8 cellular contexts compared by ENCODE assay signal in genomic region chr2:197804049-197804757, GRCh38. TPM values are rescaled to one million over a fixed set of nuclear protein-coding genes. Genes with fewer than 3 reads are reported as not detected.
DNase-seq lines count a peak whose midpoint lies in the region; ATAC-seq and TF ChIP-seq lines count a peak whose summit lies in the region.

Gene PLCL1, plus strand, starts transcription at chr2:197804593.

- peaks cover 34% of the 10 kb centered on the region for H3K4me1 ChIP-seq in KMS-11 (ENCODE audit: low read depth, poor library complexity, severe bottlenecking)
- H3K4me1 ChIP-seq in fibroblast of lung (ENCODE audit: control insufficient read depth, extremely low read depth, insufficient read depth, low read length): no peaks in the 10 kb centered on the region
- peaks cover 10 to 29% of the 10 kb centered on the region in 2 donors for H3K4me1 ChIP-seq in naive thymus-derived CD4-positive, alpha-beta T cell (ENCODE audit: control insufficient read depth in 2 of 2, insufficient read depth in 2 of 2, low read length in 2 of 2)

- CTCF ChIA-PET in naive thymus-derived CD4-positive, alpha-beta T cell (lab: Charles Lee): interaction anchor here (0.7 to 2.9 kb wide), 10 partner anchors 9 to 492 kb away, joined by 3 to 14 read pairs (median 6); no protein-coding TSS in a partner anchor

- POLR2A ChIA-PET in naive thymus-derived CD4-positive, alpha-beta T cell (lab: Charles Lee): interaction anchor here (1.0 to 3.5 kb wide), 6 partner anchors 9 to 492 kb away, joined by 3 to 10 read pairs (median 4); no protein-coding TSS in a partner anchor

- H3K27me3 ChIP-seq in KMS-11 (ENCODE audit: insufficient read depth, low read depth) (no peaks in the 10 kb centered on the region), fibroblast of lung (ENCODE audit: control insufficient read depth, insufficient read depth, low read length) (no peaks in the 10 kb centered on the region)
- peaks cover 0 to 6% of the 10 kb centered on the region in 2 donors for H3K27me3 ChIP-seq in naive thymus-derived CD4-positive, alpha-beta T cell (ENCODE audit: control insufficient read depth in 2 of 2, insufficient read depth in 2 of 2, low read length in 2 of 2)

- DNase-seq in DMS153 treated with DMSO at 0.1 percent for 48 hours (lab: John Stamatoyannopoulos, UW; ENCODE audit: unreplicated experiment) (peak; percentile 76), RPMI8226 (peak; percentile 96), fibroblast of lung (ENCODE audit: low read depth in 2 of 2) (peak; percentile 91 to 92)
- DNase-seq in activated T-helper 2 cell treated with anti-CD3 and anti-CD28 coated beads, Interferon-gamma antibody, Interleukin-2, Interleukin-4, amounts not matched to agents 10 μg/mL and 5 μg/mL and 100 μg/mL, durations not matched to agents 14 hours and 24 hours and 36 hours (ENCODE audit: low spot score): peak; percentile 90
- peak; percentile 73 to 94 (median 91) for DNase-seq in naive thymus-derived CD4-positive, alpha-beta T cell
- peak; percentile 72 to 90 for DNase-seq in stimulated activated effector memory CD8-positive, alpha-beta T cell treated with anti-CD3 and anti-CD28 coated beads, Interleukin-12 subunit alpha, Interleukin-12 subunit beta, amount 100 ng/mL, for 72 hours (ENCODE audit: low spot score in 2 of 2)

- ATAC-seq in GM21786 (IDR thresholded peaks at IDR 0.05; ENCODE audit: unreplicated experiment): peak; percentile 99
- ATAC-seq in naive thymus-derived CD4-positive, alpha-beta T cell: peak; percentile 98
- peak; percentile 99 for ATAC-seq in stimulated activated effector memory CD8-positive, alpha-beta T cell treated with anti-CD3 and anti-CD28 coated beads, Interleukin-12 subunit alpha, Interleukin-12 subunit beta, amount 100 ng/mL, for 72 hours

- H3K36me3 ChIP-seq in KMS-11 (ENCODE audit: insufficient read depth) (no peaks in the 10 kb centered on the region), fibroblast of lung (ENCODE audit: control insufficient read depth, insufficient read depth, low read length) (no peaks in the 10 kb centered on the region)
- H3K36me3 ChIP-seq in naive thymus-derived CD4-positive, alpha-beta T cell (ENCODE audit: control insufficient read depth in 2 of 3, insufficient read depth in 3 of 3, low read length in 3 of 3): peaks cover 0 to 4% (median 0%) of the 10 kb centered on the region in 3 experiments

- H2AFZ ChIP-seq in KMS-11 (ENCODE audit: low read depth) (peak within 1 kb of the TSS; percentile 96), fibroblast of lung (ENCODE audit: low read length) (peak within 1 kb of the TSS; percentile 73)

- H3K27me3 Mint-ChIP-seq in activated T-helper 2 cell treated with anti-CD3 and anti-CD28 coated beads, Interferon-gamma antibody, Interleukin-2, Interleukin-4, amounts not matched to agents 10 μg/mL and 5 μg/mL and 100 μg/mL, durations not matched to agents 14 hours and 24 hours and 36 hours (ENCODE audit: low read depth): peaks cover 26% of the 10 kb centered on the region
- H3K27me3 Mint-ChIP-seq in naive thymus-derived CD4-positive, alpha-beta T cell: peaks cover 0 to 49% (median 0%) of the 10 kb centered on the region in 5 donors

- intact Hi-C loops in activated T-helper 2 cell treated with anti-CD3 and anti-CD28 coated beads, Interferon-gamma antibody, Interleukin-2, Interleukin-4, amounts not matched to agents 10 μg/mL and 5 μg/mL and 100 μg/mL, durations not matched to agents 14 hours and 24 hours and 36 hours (cut with micrococcal nuclease): loop anchor here (1.0 to 5.0 kb wide), 4 partner anchors 34 to 203 kb away; no protein-coding TSS in a partner anchor
- intact Hi-C loops in naive thymus-derived CD4-positive, alpha-beta T cell (cut with micrococcal nuclease): loop anchor here (1.0 to 10.0 kb wide), 13 partner anchors 9 to 1668 kb away; partner anchors contain the start of genes CCDC150 (in 2 of the 2), MARS2 (in 2 of the 2) and COQ10B (in 1 of the 2)

- no peaks in the 10 kb centered on the region for H3K79me2 ChIP-seq in KMS-11 (ENCODE audit: insufficient read depth, low read depth)
- no peaks in the 10 kb centered on the region for H3K79me2 ChIP-seq in fibroblast of lung (ENCODE audit: control insufficient read depth, insufficient read depth, low read length)

- H3K4me3 ChIP-seq in KMS-11 (IDR thresholded peaks at IDR 0.05; ENCODE audit: insufficient read depth, low read depth, low read length) (no peak within 1 kb of the TSS), fibroblast of lung (replicated peaks in 1 of 4; ENCODE audit: control extremely low read depth in 1 of 4, insufficient read depth in 1 of 4, low read depth in 3 of 4, low read length in 4 of 4) (peak within 1 kb of the TSS; percentile 58 to 76 (median 68))
- H3K4me3 ChIP-seq in naive thymus-derived CD4-positive, alpha-beta T cell (ENCODE audit: low read length): peak within 1 kb of the TSS; percentile 67

- H3K9ac ChIP-seq in KMS-11 (peak within 1 kb of the TSS; percentile 38; the same call in 1 of the 2 replicates), fibroblast of lung (ENCODE audit: insufficient read depth, low read length) (peak within 1 kb of the TSS; percentile 28)

- H3K27ac Mint-ChIP-seq in activated T-helper 2 cell treated with anti-CD3 and anti-CD28 coated beads, Interferon-gamma antibody, Interleukin-2, Interleukin-4, amounts not matched to agents 10 μg/mL and 5 μg/mL and 100 μg/mL, durations not matched to agents 14 hours and 24 hours and 36 hours: peak within 1 kb of the TSS; percentile 50
- H3K27ac Mint-ChIP-seq in naive thymus-derived CD4-positive, alpha-beta T cell: peak within 1 kb of the TSS; percentile 58 to 96 (median 92)
- peak within 1 kb of the TSS; percentile 56 for H3K27ac Mint-ChIP-seq in stimulated activated effector memory CD8-positive, alpha-beta T cell treated with anti-CD3 and anti-CD28 coated beads, Interleukin-12 subunit alpha, Interleukin-12 subunit beta, amount 100 ng/mL, for 72 hours

- H3K36me3 Mint-ChIP-seq in activated T-helper 2 cell treated with anti-CD3 and anti-CD28 coated beads, Interferon-gamma antibody, Interleukin-2, Interleukin-4, amounts not matched to agents 10 μg/mL and 5 μg/mL and 100 μg/mL, durations not matched to agents 14 hours and 24 hours and 36 hours (ENCODE audit: low read depth): no peaks in the 10 kb centered on the region
- H3K36me3 Mint-ChIP-seq in naive thymus-derived CD4-positive, alpha-beta T cell: no peaks in the 10 kb centered on the region
- peaks cover 5% of the 10 kb centered on the region for H3K36me3 Mint-ChIP-seq in stimulated activated effector memory CD8-positive, alpha-beta T cell treated with anti-CD3 and anti-CD28 coated beads, Interleukin-12 subunit alpha, Interleukin-12 subunit beta, amount 100 ng/mL, for 72 hours

- H4K20me1 ChIP-seq in KMS-11 (ENCODE audit: insufficient read depth) (no peaks in the 10 kb centered on the region), fibroblast of lung (ENCODE audit: control insufficient read depth, extremely low read depth, insufficient read depth, low read length) (no peaks in the 10 kb centered on the region)

- peaks cover 42% of the 10 kb centered on the region for H3K4me1 Mint-ChIP-seq in activated T-helper 2 cell treated with anti-CD3 and anti-CD28 coated beads, Interferon-gamma antibody, Interleukin-2, Interleukin-4, amounts not matched to agents 10 μg/mL and 5 μg/mL and 100 μg/mL, durations not matched to agents 14 hours and 24 hours and 36 hours (ENCODE audit: low read depth)
- peaks cover 33 to 55% (median 48%) of the 10 kb centered on the region in 7 donors for H3K4me1 Mint-ChIP-seq in naive thymus-derived CD4-positive, alpha-beta T cell
- H3K4me1 Mint-ChIP-seq in stimulated activated effector memory CD8-positive, alpha-beta T cell treated with anti-CD3 and anti-CD28 coated beads, Interleukin-12 subunit alpha, Interleukin-12 subunit beta, amount 100 ng/mL, for 72 hours: peaks cover 26% of the 10 kb centered on the region

- H3K9me3 ChIP-seq in fibroblast of lung (ENCODE audit: control insufficient read depth, insufficient read depth, low read depth, low read length): no peaks in the 10 kb centered on the region
- no peaks in the 10 kb centered on the region for H3K9me3 ChIP-seq in naive thymus-derived CD4-positive, alpha-beta T cell (ENCODE audit: control insufficient read depth in 2 of 3, low read length in 3 of 3)

- peak within 1 kb of the TSS; percentile 92 for H3K4me3 Mint-ChIP-seq in activated T-helper 2 cell treated with anti-CD3 and anti-CD28 coated beads, Interferon-gamma antibody, Interleukin-2, Interleukin-4, amounts not matched to agents 10 μg/mL and 5 μg/mL and 100 μg/mL, durations not matched to agents 14 hours and 24 hours and 36 hours (ENCODE audit: low read depth)
- peak within 1 kb of the TSS; percentile 92 to 98 (median 96) for H3K4me3 Mint-ChIP-seq in naive thymus-derived CD4-positive, alpha-beta T cell
- peak within 1 kb of the TSS; percentile 88 for H3K4me3 Mint-ChIP-seq in stimulated activated effector memory CD8-positive, alpha-beta T cell treated with anti-CD3 and anti-CD28 coated beads, Interleukin-12 subunit alpha, Interleukin-12 subunit beta, amount 100 ng/mL, for 72 hours

- H3K4me2 ChIP-seq in KMS-11 (peak within 1 kb of the TSS; percentile 88), fibroblast of lung (ENCODE audit: extremely low read depth, insufficient read depth, low read length) (peak within 1 kb of the TSS; percentile 88)

- no peaks in the 10 kb centered on the region for H3K9me3 Mint-ChIP-seq in activated T-helper 2 cell treated with anti-CD3 and anti-CD28 coated beads, Interferon-gamma antibody, Interleukin-2, Interleukin-4, amounts not matched to agents 10 μg/mL and 5 μg/mL and 100 μg/mL, durations not matched to agents 14 hours and 24 hours and 36 hours
- H3K9me3 Mint-ChIP-seq in naive thymus-derived CD4-positive, alpha-beta T cell: peaks cover 0 to 3% (median 0%) of the 10 kb centered on the region in 11 donors
- no peaks in the 10 kb centered on the region for H3K9me3 Mint-ChIP-seq in stimulated activated effector memory CD8-positive, alpha-beta T cell treated with anti-CD3 and anti-CD28 coated beads, Interleukin-12 subunit alpha, Interleukin-12 subunit beta, amount 100 ng/mL, for 72 hours

- TF ChIP-seq CTCF in KMS-11 (conservative IDR thresholded peaks at IDR 0.05; ENCODE audit: low read depth, low read length) (no peak), fibroblast of lung (conservative IDR thresholded peaks at IDR 0.05 in 1 of 2, IDR thresholded peaks at IDR 0.05 in 1 of 2; ENCODE audit: low read depth in 1 of 2, low read length in 2 of 2) (no peak)

- no peak within 1 kb of the TSS; the same call in 1 of the 2 replicates for H3K27ac ChIP-seq in KMS-11
- no peak within 1 kb of the TSS for H3K27ac ChIP-seq in fibroblast of lung (ENCODE audit: insufficient read depth, low read length)
- peak within 1 kb of the TSS; percentile 89 for H3K27ac ChIP-seq in naive thymus-derived CD4-positive, alpha-beta T cell (ENCODE audit: low read depth, low read length)

RNA-seq across cellular contexts. Expression of gene PLCL1, which starts in this region (rescaled TPM):
- 1.8 and 2.0 TPM in 2 replicates for total RNA-seq in activated T-helper 2 cell treated with anti-CD3 and anti-CD28 coated beads, Interferon-gamma antibody, Interleukin-2, Interleukin-4, amounts not matched to agents 10 μg/mL and 5 μg/mL and 100 μg/mL, durations not matched to agents 14 hours and 24 hours and 36 hours
- total RNA-seq in fibroblast of lung: 0.83 and 1.3 TPM in 2 replicates
- polyA plus RNA-seq in fibroblast of lung: 0.48 and 0.78 TPM in 2 replicates
- polyA plus RNA-seq in fibroblast of lung (2012): 0.37 and 0.71 TPM in 2 replicates
- polyA minus RNA-seq in fibroblast of lung (ENCODE audit: low replicate concordance): not detected in 2 replicates
- total RNA-seq in naive thymus-derived CD4-positive, alpha-beta T cell: 10 to 100 TPM in 4 of 5 experiments, 1 to 10 TPM in 1; 1.8 to 33.7 (median 28.5) TPM
- polyA plus RNA-seq in naive thymus-derived CD4-positive, alpha-beta T cell: 10 to 100 TPM; 13.1 to 16.7 TPM

Comparison
In these comparisons a context has a peak if more than half of its experiments do, and no peak if none do; other contexts are left out.
1. RNA of gene PLCL1 (polyA plus RNA-seq): 13.1 to 16.7 TPM in naive thymus-derived CD4-positive, alpha-beta T cell; 0.37 to 0.78 TPM in fibroblast of lung; every median in the first group is over 4 times any median in the second.
2. Peak in every context shown above with its lines, with median percentiles within 50 percentile points of each other: DNase-seq, ATAC-seq, H3K27ac Mint-ChIP-seq and H3K4me3 Mint-ChIP-seq.